In the genomic region with DNA sequence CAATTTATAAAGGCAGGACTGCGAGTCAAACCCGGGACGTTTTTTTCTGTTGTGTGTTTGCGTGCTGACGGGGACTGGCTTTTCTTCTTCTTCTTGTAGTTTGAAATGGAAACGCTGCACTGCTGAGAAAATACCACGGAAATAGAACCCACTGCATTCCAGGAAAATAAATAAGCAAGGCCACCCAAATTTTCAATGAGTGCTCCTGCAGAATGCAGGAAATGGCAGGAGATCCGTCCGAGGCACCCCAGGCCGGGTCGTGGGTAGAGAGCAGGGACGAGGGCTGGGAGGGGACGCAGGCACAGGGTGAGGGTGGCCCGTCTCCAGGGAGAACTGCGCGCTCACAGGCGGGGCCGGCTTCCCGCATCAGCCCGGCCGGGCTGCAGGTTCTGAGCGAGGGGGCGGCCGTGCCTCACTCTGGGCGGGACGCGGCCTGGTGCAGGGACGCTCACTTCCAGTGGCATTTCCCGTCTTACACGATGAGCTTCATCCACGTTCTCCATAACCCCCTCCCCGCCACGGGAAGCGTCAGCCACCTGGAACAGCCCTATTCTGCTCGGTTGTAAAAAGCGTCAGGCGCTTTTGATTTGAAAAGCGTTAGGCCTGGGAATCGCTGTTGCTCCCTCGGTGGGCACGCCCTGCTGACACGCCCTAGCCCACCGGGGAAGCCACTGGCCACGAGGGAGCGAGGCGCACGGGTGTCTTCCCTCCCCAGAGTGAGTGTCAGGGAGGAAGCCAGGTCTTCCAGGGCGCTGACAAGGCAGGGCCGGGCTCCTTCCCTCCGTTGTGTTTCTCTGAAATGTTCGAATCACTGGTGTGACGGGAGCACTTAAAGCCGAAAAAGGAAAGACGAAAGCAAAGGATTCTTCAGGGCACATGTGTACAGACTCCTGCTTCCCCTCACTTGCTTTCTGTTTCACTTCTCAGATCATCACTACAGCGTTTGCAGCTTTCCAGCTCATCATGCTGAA, we compare ENCODE assay signal across 8 cellular contexts. TPM values are rescaled to one million over a fixed set of nuclear protein-coding genes. Genes with fewer than 3 reads are reported as not detected.
DNase-seq lines count a peak whose midpoint lies in the region; ATAC-seq, FAIRE-seq and TF ChIP-seq lines count a peak whose summit lies in the region.

No MANE protein-coding gene starts in this region.

- peak; percentile 96 for FAIRE-seq in GM12892 (lab: Jason Lieb, UNC)

- H3K36me3 Mint-ChIP-seq in H9 (ENCODE audit: insufficient read depth in 1 of 3, low read depth in 3 of 3) (no peaks in the 10 kb centered on the region), memory B cell (no peaks in the 10 kb centered on the region)
- H3K36me3 Mint-ChIP-seq in activated CD8-positive, alpha-beta T cell treated with anti-CD3 and anti-CD28 coated beads, Interleukin-2, amount 10 ng/mL, durations not matched to agents 7 days and 5 days (ENCODE audit: low read depth): no peaks in the 10 kb centered on the region

- no peaks in the 10 kb centered on the region for H3K9me3 Mint-ChIP-seq in H9
- H3K9me3 Mint-ChIP-seq in activated CD8-positive, alpha-beta T cell treated with anti-CD3 and anti-CD28 coated beads, Interleukin-2, amount 10 ng/mL, durations not matched to agents 7 days and 5 days (ENCODE audit: insufficient read depth): no peaks in the 10 kb centered on the region
- no peaks in the 10 kb centered on the region for H3K9me3 Mint-ChIP-seq in memory B cell

- no peak overlapping the region for H3K23ac ChIP-seq in H9 (ENCODE audit: insufficient read length, low read depth, low read length)

- no peak overlapping the region for H2BK120ac ChIP-seq in H9 (ENCODE audit: low read depth, low read length, poor library complexity, severe bottlenecking)

- DNase-seq in GM12892 (ENCODE audit: insufficient read length): peak; percentile 52
- peak; percentile 60 for DNase-seq in H9
- DNase-seq in MV-4-11 (lab: John Stamatoyannopoulos, UW): peak; percentile 77
- peak; percentile 69 for DNase-seq in activated CD8-positive, alpha-beta T cell treated with anti-CD3 and anti-CD28 coated beads, Interleukin-2, amount 10 ng/mL, durations not matched to agents 7 days and 5 days
- peak; percentile 6 to 34 (median 17) for DNase-seq in effector memory CD4-positive, alpha-beta T cell
- peak; percentile 30 to 37 for DNase-seq in memory B cell (ENCODE audit: low spot score in 2 of 2)
- DNase-seq in stimulated activated CD8-positive, alpha-beta memory T cell treated with anti-CD3 and anti-CD28 coated beads, Interleukin-12 subunit alpha, Interleukin-12 subunit beta, amount 100 ng/mL, for 1 hour (ENCODE audit: low read depth): peak; percentile 6
- DNase-seq in NCI-H1694 (lab: John Stamatoyannopoulos, UW): no peak

- H4K8ac ChIP-seq in H9 (replicated peaks; ENCODE audit: insufficient read length, low read depth, low read length): no peak overlapping the region

- H3K9me3 ChIP-seq in H9 (ENCODE audit: control insufficient read depth, low read depth, low read length): no peaks in the 10 kb centered on the region
- no peaks in the 10 kb centered on the region for H3K9me3 ChIP-seq in effector memory CD4-positive, alpha-beta T cell (ENCODE audit: control insufficient read depth, low read length)

- H3K27ac Mint-ChIP-seq in H9: no peak overlapping the region
- peak overlapping the region; percentile 98 for H3K27ac Mint-ChIP-seq in activated CD8-positive, alpha-beta T cell treated with anti-CD3 and anti-CD28 coated beads, Interleukin-2, amount 10 ng/mL, durations not matched to agents 7 days and 5 days
- peak overlapping the region; percentile 96 for H3K27ac Mint-ChIP-seq in memory B cell

- no peak overlapping the region for H4K91ac ChIP-seq in H9 (ENCODE audit: insufficient read length, low read depth, low read length)

- CTCF ChIA-PET in activated CD8-positive, alpha-beta T cell treated with anti-CD3 and anti-CD28 coated beads, Interleukin-2, amount 10 ng/mL, durations not matched to agents 7 days and 5 days (lab: Charles Lee): interaction anchor here (0.8 to 4.6 kb wide), 5 partner anchors 9 to 116 kb away, joined by 3 to 51 read pairs (median 5); a partner anchor contains a TSS

- H2BK12ac ChIP-seq in H9 (ENCODE audit: insufficient read length, low read depth, low read length): no peak overlapping the region

- no peak overlapping the region for H2BK20ac ChIP-seq in H9 (ENCODE audit: low read depth, low read length, poor library complexity, severe bottlenecking)

- H4K20me1 ChIP-seq in H9 (ENCODE audit: control insufficient read depth, insufficient read depth, insufficient read length): no peaks in the 10 kb centered on the region

- H3K14ac ChIP-seq in H9 (ENCODE audit: insufficient read depth, low read length): peak overlapping the region; percentile 79

- peak overlapping the region; percentile 87 for H2AFZ ChIP-seq in H9 (ENCODE audit: low read length)

- H3K79me2 ChIP-seq in H9 (ENCODE audit: insufficient read depth, low read length): no peaks in the 10 kb centered on the region

- peak overlapping the region; percentile 83 for H3K4me2 ChIP-seq in H9 (ENCODE audit: insufficient read depth, insufficient read length, low read length)

- H3K4me3 ChIP-seq in effector memory CD4-positive, alpha-beta T cell (ENCODE audit: insufficient read depth, low read depth, low read length, poor library complexity, severe bottlenecking): peak overlapping the region; percentile 75

- H3K4me3 Mint-ChIP-seq in H9 (peak overlapping the region; percentile 74 to 78), memory B cell (peak overlapping the region; percentile 100)
- H3K4me3 Mint-ChIP-seq in activated CD8-positive, alpha-beta T cell treated with anti-CD3 and anti-CD28 coated beads, Interleukin-2, amount 10 ng/mL, durations not matched to agents 7 days and 5 days: peak overlapping the region; percentile 92

- H3K27me3 Mint-ChIP-seq in H9 (ENCODE audit: low read depth): peaks cover 19% of the 10 kb centered on the region
- peaks cover 5% of the 10 kb centered on the region for H3K27me3 Mint-ChIP-seq in activated CD8-positive, alpha-beta T cell treated with anti-CD3 and anti-CD28 coated beads, Interleukin-2, amount 10 ng/mL, durations not matched to agents 7 days and 5 days (ENCODE audit: low read depth)
- H3K27me3 Mint-ChIP-seq in memory B cell: peaks cover 4% of the 10 kb centered on the region

- H3K27ac ChIP-seq in H9 (ENCODE audit: insufficient read length, low read depth, low read length): no peak overlapping the region
- H3K27ac ChIP-seq in effector memory CD4-positive, alpha-beta T cell (ENCODE audit: insufficient read depth, low read length, poor library complexity, severe bottlenecking): peak overlapping the region; percentile 71

- H3K18ac ChIP-seq in H9 (ENCODE audit: insufficient read length, low read depth, low read length): no peak overlapping the region

- no peak overlapping the region for H2BK15ac ChIP-seq in H9 (ENCODE audit: low read depth, low read length)

- H3K4me1 ChIP-seq in H9 (ENCODE audit: insufficient read depth, low read length): peaks cover 7% of the 10 kb centered on the region
- H3K4me1 ChIP-seq in effector memory CD4-positive, alpha-beta T cell (ENCODE audit: control insufficient read depth, insufficient read depth, low read length, poor library complexity, severe bottlenecking): peaks cover 5% of the 10 kb centered on the region

- no peaks in the 10 kb centered on the region for H3K27me3 ChIP-seq in H9 (ENCODE audit: insufficient read depth, low read length)
- H3K27me3 ChIP-seq in effector memory CD4-positive, alpha-beta T cell (replicated peaks; ENCODE audit: control insufficient read depth, insufficient read depth, low read length, poor library complexity, severe bottlenecking): no peaks in the 10 kb centered on the region

- TF ChIP-seq CTCF in H9 (conservative IDR thresholded peaks at IDR 0.05): no peak

- H3K9ac ChIP-seq in H9 (ENCODE audit: extremely low read depth, insufficient read length, low read length): peak overlapping the region; percentile 53

- no peaks in the 10 kb centered on the region for H3K79me1 ChIP-seq in H9 (ENCODE audit: insufficient read depth, low read depth, low read length, poor library complexity, severe bottlenecking)

- H3K4ac ChIP-seq in H9 (ENCODE audit: low read depth, low read length): no peak overlapping the region

- WGBS in H9 (ENCODE audit: extremely low coverage, insufficient read length, low lambda C conversion rate): no CpG with 5 or more reads among the region's 55 CpGs

- no peak overlapping the region for H4K5ac ChIP-seq in H9 (ENCODE audit: insufficient read length, low read depth, low read length)

- peaks cover 30 to 41% of the 10 kb centered on the region in 2 experiments for H3K4me1 Mint-ChIP-seq in H9
- peaks cover 26% of the 10 kb centered on the region for H3K4me1 Mint-ChIP-seq in activated CD8-positive, alpha-beta T cell treated with anti-CD3 and anti-CD28 coated beads, Interleukin-2, amount 10 ng/mL, durations not matched to agents 7 days and 5 days (ENCODE audit: low read depth)
- H3K4me1 Mint-ChIP-seq in memory B cell: peaks cover 15% of the 10 kb centered on the region

- H3K23me2 ChIP-seq in H9 (ENCODE audit: insufficient read length, low read depth, low read length, poor library complexity, severe bottlenecking): peaks cover 11% of the 10 kb centered on the region

- H3T11ph ChIP-seq in H9 (ENCODE audit: low read length): no peak overlapping the region

- no peak overlapping the region for H2AK5ac ChIP-seq in H9 (ENCODE audit: insufficient read length, low read length)

- peak; percentile 89 for ATAC-seq in activated CD8-positive, alpha-beta T cell treated with anti-CD3 and anti-CD28 coated beads, Interleukin-2, amount 10 ng/mL, durations not matched to agents 7 days and 5 days
- ATAC-seq in memory B cell (ENCODE audit: low read depth): peak; percentile 91

- POLR2A ChIA-PET in activated CD8-positive, alpha-beta T cell treated with anti-CD3 and anti-CD28 coated beads, Interleukin-2, amount 10 ng/mL, durations not matched to agents 7 days and 5 days (lab: Charles Lee): interaction anchor here (0.6 to 4.1 kb wide), 5 partner anchors 14 to 319 kb away, joined by 3 to 26 read pairs (median 4); a partner anchor contains a TSS

- H3K56ac ChIP-seq in H9 (ENCODE audit: insufficient read length, low read depth, low read length): no peak overlapping the region

- no peak overlapping the region for H2BK5ac ChIP-seq in H9 (ENCODE audit: insufficient read length, low read length)

- no peaks in the 10 kb centered on the region for H3K36me3 ChIP-seq in effector memory CD4-positive, alpha-beta T cell (ENCODE audit: control insufficient read depth, insufficient read depth, low read length)

- TF ChIP-seq POLR2A in GM12892 (IDR thresholded peaks at IDR 0.05; ENCODE audit: low read depth, low read length): peak; percentile 67; the same call in 1 of the 2 replicates

RNA-seq across cellular contexts. Expression of a gene that starts 17.9 kb away (rescaled TPM):
- polyA plus RNA-seq in GM12892 (2012; ENCODE audit: missing spikeins): 12.3 TPM
- total RNA-seq in H9 (2021): 29.7 and 29.9 TPM in 2 replicates
- total RNA-seq in activated CD8-positive, alpha-beta T cell treated with anti-CD3 and anti-CD28 coated beads, Interleukin-2, amount 10 ng/mL, durations not matched to agents 7 days and 5 days: 10 to 100 TPM; 34.5 to 34.9 TPM

RNA-seq across cellular contexts. Expression of a gene that starts 54.0 kb away (rescaled TPM):
- 0.28 TPM for polyA plus RNA-seq in GM12892 (2012; ENCODE audit: missing spikeins)
- total RNA-seq in H9 (2021): 0.96 and 1.2 TPM in 2 replicates
- total RNA-seq in activated CD8-positive, alpha-beta T cell treated with anti-CD3 and anti-CD28 coated beads, Interleukin-2, amount 10 ng/mL, durations not matched to agents 7 days and 5 days: 1 to 10 TPM; 1.6 to 1.8 TPM

Comparison
In these comparisons a context has a peak if more than half of its experiments do, and no peak if none do; other contexts are left out.
1. H3K27ac Mint-ChIP-seq: peak in activated CD8-positive, alpha-beta T cell treated with anti-CD3 and anti-CD28 coated beads, Interleukin-2, amount 10 ng/mL, durations not matched to agents 7 days and 5 days (single experiment) and memory B cell (single experiment); none in H9 (0 of 3).
2. Peak in every context shown above with its lines, with median percentiles within 50 percentile points of each other: H3K4me3 Mint-ChIP-seq.